Comparison of ENCODE assay signal across 12 cellular contexts in genomic region chr7:101970047-101970585, GRCh38.
"Had no signal": no experiment of that assay in that cellular context is flagged by ENCODE, and none has a peak within 500 bp of the region (broad histone marks: within the 10 kb centered on the region; RNA-seq: fewer than 3 reads in every experiment).

No MANE protein-coding gene starts in this region.

- ATAC-seq: activated T-cell treated with anti-CD3 and anti-CD28 coated beads, Interleukin-2, amount 50 U/mL, for 4 hours; left cardiac atrium; lower lobe of right lung; natural killer cell treated with Interleukin-12 subunit alpha and Interleukin-12 subunit beta and Interleukin-15 and Interleukin-18, amount 100 ng/mL, for 72 hours had no signal

- H3K9me3 Mint-ChIP-seq: activated CD4-positive, alpha-beta memory T cell treated with anti-CD3 and anti-CD28 coated beads for 36 hours; activated naive CD8-positive, alpha-beta T cell treated with anti-CD3 and anti-CD28 coated beads, Interleukin-2, amount 10 ng/mL, durations not matched to agents 7 days and 5 days; natural killer cell treated with Interleukin-12 subunit alpha and Interleukin-12 subunit beta and Interleukin-15 and Interleukin-18, amount 100 ng/mL, for 72 hours had no signal

- H3K4me3 ChIP-seq: esophagus muscularis mucosa, lower lobe of right lung, tibial nerve, vagina had no signal

- H3K36me3 Mint-ChIP-seq: activated naive CD8-positive, alpha-beta T cell treated with anti-CD3 and anti-CD28 coated beads, Interleukin-2, amount 10 ng/mL, durations not matched to agents 7 days and 5 days; natural killer cell treated with Interleukin-12 subunit alpha and Interleukin-12 subunit beta and Interleukin-15 and Interleukin-18, amount 100 ng/mL, for 72 hours had no signal

- DNase-seq: activated CD4-positive, alpha-beta memory T cell treated with anti-CD3 and anti-CD28 coated beads for 36 hours; activated gamma-delta T cell; activated naive CD8-positive, alpha-beta T cell treated with anti-CD3 and anti-CD28 coated beads, Interleukin-2, amount 10 ng/mL, durations not matched to agents 7 days and 5 days; activated T-cell treated with anti-CD3 and anti-CD28 coated beads, Interleukin-2, amount 50 U/mL, for 4 hours; aorta; glutamatergic neuron; left cardiac atrium; lower lobe of right lung had no signal

- H3K36me3 ChIP-seq: lower lobe of right lung, tibial nerve, vagina had no signal

- H3K27ac Mint-ChIP-seq: activated CD4-positive, alpha-beta memory T cell treated with anti-CD3 and anti-CD28 coated beads for 36 hours; activated naive CD8-positive, alpha-beta T cell treated with anti-CD3 and anti-CD28 coated beads, Interleukin-2, amount 10 ng/mL, durations not matched to agents 7 days and 5 days; natural killer cell treated with Interleukin-12 subunit alpha and Interleukin-12 subunit beta and Interleukin-15 and Interleukin-18, amount 100 ng/mL, for 72 hours had no signal

- H3K27ac ChIP-seq: esophagus muscularis mucosa, lower lobe of right lung, tibial nerve, vagina had no signal

- H3K27me3 ChIP-seq: esophagus muscularis mucosa, tibial nerve, vagina had no signal

- H3K4me1 ChIP-seq: lower lobe of right lung, tibial nerve had no signal

- H3K4me3 Mint-ChIP-seq: activated CD4-positive, alpha-beta memory T cell treated with anti-CD3 and anti-CD28 coated beads for 36 hours; activated naive CD8-positive, alpha-beta T cell treated with anti-CD3 and anti-CD28 coated beads, Interleukin-2, amount 10 ng/mL, durations not matched to agents 7 days and 5 days; activated T-cell treated with anti-CD3 and anti-CD28 coated beads, Interleukin-2, amount 50 U/mL, for 4 hours; natural killer cell treated with Interleukin-12 subunit alpha and Interleukin-12 subunit beta and Interleukin-15 and Interleukin-18, amount 100 ng/mL, for 72 hours had no signal

- H3K9me3 ChIP-seq: esophagus muscularis mucosa, lower lobe of right lung, tibial nerve, vagina had no signal

- H3K27me3 Mint-ChIP-seq: activated CD4-positive, alpha-beta memory T cell treated with anti-CD3 and anti-CD28 coated beads for 36 hours; activated naive CD8-positive, alpha-beta T cell treated with anti-CD3 and anti-CD28 coated beads, Interleukin-2, amount 10 ng/mL, durations not matched to agents 7 days and 5 days; natural killer cell treated with Interleukin-12 subunit alpha and Interleukin-12 subunit beta and Interleukin-15 and Interleukin-18, amount 100 ng/mL, for 72 hours had no signal

- H3K4me1 Mint-ChIP-seq: activated naive CD8-positive, alpha-beta T cell treated with anti-CD3 and anti-CD28 coated beads, Interleukin-2, amount 10 ng/mL, durations not matched to agents 7 days and 5 days had no signal
